11 cellular contexts compared by ENCODE assay signal in genomic region chr1:45306319-45306718, GRCh38. TPM values are rescaled to one million over a fixed set of nuclear protein-coding genes. Genes with fewer than 3 reads are reported as not detected.
DNase-seq lines count a peak whose midpoint lies in the region; ATAC-seq, FAIRE-seq and TF ChIP-seq lines count a peak whose summit lies in the region.
"Had no signal": no experiment of that assay in that cellular context is flagged by ENCODE, and none has a peak within 500 bp of the region (broad histone marks: within the 10 kb centered on the region; RNA-seq: fewer than 3 reads in every experiment).

No MANE protein-coding gene starts in this region.

- FAIRE-seq in pancreas (lab: Jason Lieb, UNC): no peak

- peak overlapping the region; percentile 76 for H3K4me3 Mint-ChIP-seq in CD4-positive, alpha-beta T cell
- no peak overlapping the region for H3K4me3 Mint-ChIP-seq in activated CD4-positive, alpha-beta memory T cell treated with anti-CD3 and anti-CD28 coated beads, Interleukin-2, amount 10 ng/mL, durations not matched to agents 7 days and 5 days
- peak overlapping the region; percentile 40 for H3K4me3 Mint-ChIP-seq in memory B cell

- H3K9ac ChIP-seq in GM23248: peak overlapping the region; percentile 34

- no peak for TF ChIP-seq CTCF in CD4-positive, alpha-beta T cell (IDR thresholded peaks at IDR 0.05)
- no peak for TF ChIP-seq CTCF in pancreas (IDR thresholded peaks at IDR 0.05)

- H3K27me3 Mint-ChIP-seq in CD4-positive, alpha-beta T cell: no peaks in the 10 kb centered on the region
- H3K27me3 Mint-ChIP-seq in activated CD4-positive, alpha-beta memory T cell treated with anti-CD3 and anti-CD28 coated beads, Interleukin-2, amount 10 ng/mL, durations not matched to agents 7 days and 5 days: peaks cover 2% of the 10 kb centered on the region
- H3K27me3 Mint-ChIP-seq in memory B cell: no peaks in the 10 kb centered on the region

- POLR2A ChIA-PET in CD4-positive, alpha-beta T cell (lab: Charles Lee): interaction anchor here (6.2 kb wide), 1 partner anchor 34 kb away, joined by 163 read pairs; the partner anchor contains the start of genes MUTYH and TOE1
- POLR2A ChIA-PET in activated CD4-positive, alpha-beta memory T cell treated with anti-CD3 and anti-CD28 coated beads, Interleukin-2, amount 10 ng/mL, durations not matched to agents 7 days and 5 days (lab: Charles Lee): interaction anchor here (0.6 to 5.8 kb wide), 6 partner anchors 20 to 585 kb away, joined by 3 to 112 read pairs (median 12); partner anchors contain the start of genes HECTD3, HPDL, MUTYH and RNU5D-1

- no peak for DNase-seq in CD4-positive, alpha-beta T cell
- DNase-seq in GM23248 (peak; percentile 67), memory B cell (ENCODE audit: low spot score in 2 of 2) (peak in 1 of 2 donors; percentile 11), SW 1271 (lab: John Stamatoyannopoulos, UW) (no peak), pancreas (no peak), midbrain (lab: John Stamatoyannopoulos, UW) (no peak)
- DNase-seq in activated CD4-positive, alpha-beta memory T cell treated with anti-CD3 and anti-CD28 coated beads, Interleukin-2, amount 10 ng/mL, durations not matched to agents 7 days and 5 days: peak; percentile 45
- DNase-seq: body of pancreas, MG63 had no signal

- intact Hi-C loops in CD4-positive, alpha-beta T cell (cut with DNase I, micrococcal nuclease): no loop called here
- intact Hi-C loops in pancreas (cut with DNase I): loop anchor here in 1 of 3 donors (10.0 kb wide), 1 partner anchor 512 kb away; no protein-coding TSS in a partner anchor

- H3K4me2 ChIP-seq in GM23248 (ENCODE audit: unreplicated experiment): peak overlapping the region; percentile 15

- H3K4me3 ChIP-seq in GM23248 (peak overlapping the region; percentile 11; the same call in 1 of the 2 replicates), pancreas (no peak overlapping the region)
- H3K4me3 ChIP-seq: body of pancreas, MG63, SK-N-MC had no signal

- no peaks in the 10 kb centered on the region for H3K79me2 ChIP-seq in GM23248 (ENCODE audit: insufficient read depth)

- H3K27me3 ChIP-seq in CD4-positive, alpha-beta T cell (ENCODE audit: control insufficient read depth, insufficient read depth, low read length): no peaks in the 10 kb centered on the region
- H3K27me3 ChIP-seq in GM23248 (replicated peaks; ENCODE audit: insufficient read depth): no peaks in the 10 kb centered on the region
- no peaks in the 10 kb centered on the region for H3K27me3 ChIP-seq in pancreas
- H3K27me3 ChIP-seq: body of pancreas, MG63 had no signal

- H3K9me2 ChIP-seq in GM23248 (ENCODE audit: insufficient read depth): no peaks in the 10 kb centered on the region

- H3K36me3 Mint-ChIP-seq in CD4-positive, alpha-beta T cell (ENCODE audit: low read depth): no peaks in the 10 kb centered on the region
- no peaks in the 10 kb centered on the region for H3K36me3 Mint-ChIP-seq in activated CD4-positive, alpha-beta memory T cell treated with anti-CD3 and anti-CD28 coated beads, Interleukin-2, amount 10 ng/mL, durations not matched to agents 7 days and 5 days (ENCODE audit: low read depth)
- no peaks in the 10 kb centered on the region for H3K36me3 Mint-ChIP-seq in memory B cell

- in situ Hi-C loops in GM23248 (cut with MboI): loop anchor here (25.0 kb wide), 1 partner anchor 469 kb away; the partner anchor contains the start of gene PTCH2

- H3K27ac Mint-ChIP-seq in CD4-positive, alpha-beta T cell: peak overlapping the region; percentile 95
- H3K27ac Mint-ChIP-seq in activated CD4-positive, alpha-beta memory T cell treated with anti-CD3 and anti-CD28 coated beads, Interleukin-2, amount 10 ng/mL, durations not matched to agents 7 days and 5 days: peak overlapping the region; percentile 63
- H3K27ac Mint-ChIP-seq in memory B cell: peak overlapping the region; percentile 95

- H3K36me3 ChIP-seq in GM23248 (ENCODE audit: low read depth) (no peaks in the 10 kb centered on the region), pancreas (no peaks in the 10 kb centered on the region)
- H3K36me3 ChIP-seq: MG63 had no signal

- H4K20me1 ChIP-seq in GM23248 (ENCODE audit: insufficient read depth): no peaks in the 10 kb centered on the region

- H3K9me3 Mint-ChIP-seq in CD4-positive, alpha-beta T cell: no peaks in the 10 kb centered on the region
- H3K9me3 Mint-ChIP-seq in activated CD4-positive, alpha-beta memory T cell treated with anti-CD3 and anti-CD28 coated beads, Interleukin-2, amount 10 ng/mL, durations not matched to agents 7 days and 5 days: no peaks in the 10 kb centered on the region
- H3K9me3 Mint-ChIP-seq in memory B cell: no peaks in the 10 kb centered on the region

- no peak for ATAC-seq in CD4-positive, alpha-beta T cell (ENCODE audit: poor library complexity)
- ATAC-seq in memory B cell (ENCODE audit: low read depth): no peak
- no peak for ATAC-seq in HG02973 (IDR thresholded peaks at IDR 0.05; ENCODE audit: unreplicated experiment)
- no peak for ATAC-seq in pancreas
- ATAC-seq: body of pancreas had no signal

- 8 to 14% methylated on average over 8 of the region's 8 CpGs for WGBS in GM23248 (ENCODE audit: low coverage in 1 of 2, low lambda C conversion rate in 2 of 2, missing lambda C conversion rate in 2 of 2), 2 experiments
- WGBS in pancreas, 2 donors: 69 to 73% methylated on average over 8 of the region's 8 CpGs

- no peak overlapping the region for H3K27ac ChIP-seq in CD4-positive, alpha-beta T cell (ENCODE audit: low read depth, low read length)
- peak overlapping the region; percentile 51 for H3K27ac ChIP-seq in GM23248
- no peak overlapping the region for H3K27ac ChIP-seq in pancreas
- H3K27ac ChIP-seq: body of pancreas, SK-N-MC had no signal

- H3F3A ChIP-seq in GM23248 (ENCODE audit: insufficient read depth): peaks cover 26% of the 10 kb centered on the region

- H3K4me1 Mint-ChIP-seq in CD4-positive, alpha-beta T cell (ENCODE audit: low read depth): peaks cover 22% of the 10 kb centered on the region
- H3K4me1 Mint-ChIP-seq in activated CD4-positive, alpha-beta memory T cell treated with anti-CD3 and anti-CD28 coated beads, Interleukin-2, amount 10 ng/mL, durations not matched to agents 7 days and 5 days: peaks cover 41% of the 10 kb centered on the region
- peaks cover 24% of the 10 kb centered on the region for H3K4me1 Mint-ChIP-seq in memory B cell

- H2AFZ ChIP-seq in GM23248: peak overlapping the region; percentile 83

- CTCF ChIA-PET in CD4-positive, alpha-beta T cell (lab: Charles Lee): interaction anchor here (0.9 to 1.3 kb wide), 2 partner anchors 30 to 292 kb away, joined by 3 read pairs; no protein-coding TSS in a partner anchor
- CTCF ChIA-PET in activated CD4-positive, alpha-beta memory T cell treated with anti-CD3 and anti-CD28 coated beads, Interleukin-2, amount 10 ng/mL, durations not matched to agents 7 days and 5 days (lab: Charles Lee): interaction anchor here (1.4 to 11.5 kb wide), 5 partner anchors 15 to 291 kb away, joined by 3 to 331 read pairs (median 4); partner anchors contain the start of genes HECTD3, PRDX1, TESK2 and UROD

- H3K4me1 ChIP-seq in GM23248 (ENCODE audit: insufficient read depth): peaks cover 21% of the 10 kb centered on the region
- H3K4me1 ChIP-seq in pancreas: peaks cover 4 to 5% (median 4%) of the 10 kb centered on the region in 3 donors

- H3K9me3 ChIP-seq in CD4-positive, alpha-beta T cell (ENCODE audit: control insufficient read depth, low read length): no peaks in the 10 kb centered on the region
- no peaks in the 10 kb centered on the region for H3K9me3 ChIP-seq in GM23248 (ENCODE audit: low read depth)
- no peaks in the 10 kb centered on the region for H3K9me3 ChIP-seq in pancreas
- H3K9me3 ChIP-seq: body of pancreas, MG63 had no signal

RNA-seq across cellular contexts. Expression of gene HPDL, which starts 20.4 kb away (rescaled TPM):
- total RNA-seq in CD4-positive, alpha-beta T cell: not detected
- total RNA-seq in GM23248 (2014; rRNA removed; shearing (Covaris generic)): 3.7 TPM in 2 replicates
- polyA plus RNA-seq in GM23248 (2016; fragmentation: Nextera tagmentation; extraction: Ambion mirVana): 1.2 and 1.4 TPM in 2 replicates
- 1 to 10 TPM; 5.5 to 5.6 TPM for total RNA-seq in activated CD4-positive, alpha-beta memory T cell treated with anti-CD3 and anti-CD28 coated beads, Interleukin-2, amount 10 ng/mL, durations not matched to agents 7 days and 5 days
- under 1 TPM in 5 of 6 donors, not detected in 1; 0.14 to 0.85 (median 0.31) TPM for total RNA-seq in pancreas
- polyA plus RNA-seq in pancreas: under 1 TPM; 0.23 TPM

RNA-seq across cellular contexts. Expression of gene TOE1, which starts 33.7 kb away (rescaled TPM):
- total RNA-seq in CD4-positive, alpha-beta T cell: 10 to 100 TPM; 44.5 to 46.2 TPM
- 10.4 and 15.3 TPM in 2 replicates for total RNA-seq in GM23248 (2014; rRNA removed; shearing (Covaris generic))
- polyA plus RNA-seq in GM23248 (2016; fragmentation: Nextera tagmentation; extraction: Ambion mirVana) (8.2 and 8.4 TPM in 2 replicates), pancreas (1 to 10 TPM; 4.8 to 8.2 TPM)
- total RNA-seq in activated CD4-positive, alpha-beta memory T cell treated with anti-CD3 and anti-CD28 coated beads, Interleukin-2, amount 10 ng/mL, durations not matched to agents 7 days and 5 days: 10 to 100 TPM; 16.6 to 18.3 TPM
- 1 to 10 TPM; 2.4 to 4.4 (median 3.4) TPM for total RNA-seq in pancreas

RNA-seq across cellular contexts. Expression of gene MUTYH, which starts 33.9 kb away (rescaled TPM):
- 10 to 100 TPM; 57.9 to 67.4 TPM for total RNA-seq in CD4-positive, alpha-beta T cell
- total RNA-seq in GM23248 (2014; rRNA removed; shearing (Covaris generic)): 14.5 and 15.0 TPM in 2 replicates
- polyA plus RNA-seq in GM23248 (2016; fragmentation: Nextera tagmentation; extraction: Ambion mirVana): 10.0 and 10.6 TPM in 2 replicates
- total RNA-seq in activated CD4-positive, alpha-beta memory T cell treated with anti-CD3 and anti-CD28 coated beads, Interleukin-2, amount 10 ng/mL, durations not matched to agents 7 days and 5 days: 10 to 100 TPM; 37.2 to 39.2 TPM
- total RNA-seq in pancreas: 10 to 100 TPM in 5 of 6 donors, 1 to 10 TPM in 1; 9.5 to 13.9 (median 11.7) TPM
- polyA plus RNA-seq in pancreas: 10 to 100 TPM; 31.6 to 44.2 TPM

Comparison
In these comparisons a context has a peak if more than half of its experiments do, and no peak if none do; other contexts are left out.
1. DNase-seq: peak in GM23248 (single experiment) and activated CD4-positive, alpha-beta memory T cell treated with anti-CD3 and anti-CD28 coated beads, Interleukin-2, amount 10 ng/mL, durations not matched to agents 7 days and 5 days (single experiment); none in CD4-positive, alpha-beta T cell (0 of 10), SW 1271 (0 of 2), pancreas (0 of 6) and midbrain (single experiment).
2. Peak in every context shown above with its lines, with median percentiles within 50 percentile points of each other: H3K27ac Mint-ChIP-seq.